In the genomic region with DNA sequence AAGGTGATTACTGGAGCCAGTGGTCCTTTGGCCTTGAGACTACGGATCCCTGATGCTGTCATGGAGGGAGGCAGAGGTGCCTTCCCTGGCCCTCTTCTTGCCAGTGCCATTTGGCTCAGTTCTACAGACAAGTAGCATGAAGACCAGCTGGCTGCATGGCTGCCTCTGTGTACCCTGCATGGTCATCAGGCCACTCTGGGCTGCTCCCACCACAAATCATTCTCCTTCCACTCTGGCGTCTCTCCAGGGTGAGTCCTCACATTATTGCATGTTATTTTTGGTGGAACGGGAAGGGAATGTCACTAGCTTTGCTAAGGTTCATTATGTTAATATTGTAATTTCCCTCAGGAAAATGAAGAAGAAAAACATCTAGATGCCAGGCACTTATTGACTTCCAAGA, we compare ENCODE assay signal across 17 cellular contexts.
"Had no signal": no experiment of that assay in that cellular context is flagged by ENCODE, and none has a peak within 500 bp of the region (broad histone marks: within the 10 kb centered on the region; RNA-seq: fewer than 3 reads in every experiment).

No MANE protein-coding gene starts in this region.

- ATAC-seq: activated CD4-positive, CD25-positive, alpha-beta regulatory T cell treated with anti-CD3 and anti-CD28 coated beads, Interleukin-2, amount 50 U/mL, for 24 hours; activated T-cell treated with anti-CD3 and anti-CD28 coated beads, Interleukin-2, amount 50 U/mL, for 4 hours; left lung had no signal

- H3K27me3 ChIP-seq: esophagus muscularis mucosa, left lung, tibial nerve, uterus had no signal

- H3K4me3 ChIP-seq: esophagus muscularis mucosa, left lung, neural progenitor cell, tibial nerve, uterus had no signal

- H3K4me1 ChIP-seq: uterus had no signal

- DNase-seq: activated CD4-positive, alpha-beta T cell treated with anti-CD3 and anti-CD28 coated beads, Interleukin-2, amount 10 ng/mL, durations not matched to agents 7 days and 5 days; activated CD8-positive, alpha-beta memory T cell treated with anti-CD3 and anti-CD28 coated beads, Interleukin-2, amount 50 U/mL, for 4 hours; activated naive CD4-positive, alpha-beta T cell treated with anti-CD3 and anti-CD28 coated beads, Interleukin-2, amount 10 ng/mL, durations not matched to agents 7 days and 5 days; activated T-cell treated with anti-CD3 and anti-CD28 coated beads, Interleukin-2, amount 50 U/mL, for 4 hours; cerebellar nuclear complex; effector CD8-positive, alpha-beta T cell; left lung; midbrain; stimulated activated CD4-positive, alpha-beta T cell treated with anti-CD3 and anti-CD28 coated beads, Interleukin-12 subunit alpha, Interleukin-12 subunit beta, amount 100 ng/mL, for 4 hours; stimulated activated CD4-positive, alpha-beta T cell treated with anti-CD3 and anti-CD28 coated beads, Interleukin-1b, Interleukin-23, amount 100 ng/mL, for 48 hours; stimulated activated naive CD4-positive, alpha-beta T cell treated with Interleukin-2 at 50 U/mL for 16 hours; substantia nigra; uterus had no signal

- H3K36me3 ChIP-seq: esophagus muscularis mucosa, left lung, neural progenitor cell, tibial nerve, uterus had no signal

- H3K9me3 ChIP-seq: esophagus muscularis mucosa, left lung, tibial nerve, uterus had no signal

- H3K27ac ChIP-seq: esophagus muscularis mucosa, left lung, neural progenitor cell had no signal
